Comparison of ENCODE assay signal across 9 cellular contexts in genomic region chr1:15799928-15800835, GRCh38. TPM values are rescaled to one million over a fixed set of nuclear protein-coding genes. Genes with fewer than 3 reads are reported as not detected.
A peak's percentile ranks its signal among the peaks of the same experiment; 100 is the strongest.
DNase-seq lines count a peak whose midpoint lies in the region; ATAC-seq, FAIRE-seq and TF ChIP-seq lines count a peak whose summit lies in the region.
"Had no signal": no experiment of that assay in that cellular context is flagged by ENCODE, and none has a peak within 500 bp of the region (broad histone marks: within the 10 kb centered on the region; RNA-seq: fewer than 3 reads in every experiment).

No MANE protein-coding gene starts in this region.

- no peak for TF ChIP-seq CTCF in H9 (conservative IDR thresholded peaks at IDR 0.05)
- TF ChIP-seq CTCF in MM.1S (IDR thresholded peaks at IDR 0.05; ENCODE audit: low read length): no peak

- no peak overlapping the region for H2BK12ac ChIP-seq in H9 (ENCODE audit: insufficient read length, low read depth, low read length)

- H3K27ac ChIP-seq in H9 (ENCODE audit: insufficient read length, low read depth, low read length): no peak overlapping the region
- peak overlapping the region; percentile 88 to 90 for H3K27ac ChIP-seq in small intestine (ENCODE audit: low read depth in 1 of 2, low read length in 1 of 2)
- H3K27ac ChIP-seq in MM.1S (ENCODE audit: low read length): no peak overlapping the region

- H3K9ac ChIP-seq in H9 (ENCODE audit: extremely low read depth, insufficient read length, low read length) (no peak overlapping the region), MM.1S (ENCODE audit: low read length) (no peak overlapping the region)

- WGBS in H9 (ENCODE audit: extremely low coverage, insufficient read length, low lambda C conversion rate): no CpG with 5 or more reads among the region's 22 CpGs
- 13 to 41% (median 25%) methylated on average over 22 of the region's 22 CpGs for WGBS in small intestine, 3 donors

- H4K20me1 ChIP-seq in H9 (ENCODE audit: control insufficient read depth, insufficient read depth, insufficient read length): no peaks in the 10 kb centered on the region
- H4K20me1 ChIP-seq in MM.1S (ENCODE audit: insufficient read depth, low read length): no peaks in the 10 kb centered on the region

- H3K36me3 ChIP-seq in small intestine (ENCODE audit: control insufficient read depth in 2 of 2, insufficient read depth in 2 of 2, low read length in 2 of 2) (no peaks in the 10 kb centered on the region), MM.1S (replicated peaks; ENCODE audit: insufficient read depth, low read length) (no peaks in the 10 kb centered on the region)

- H3K4me2 ChIP-seq in H9 (ENCODE audit: insufficient read depth, insufficient read length, low read length) (no peak overlapping the region), MM.1S (ENCODE audit: low read depth, low read length) (no peak overlapping the region)

- no peak overlapping the region for H4K8ac ChIP-seq in H9 (replicated peaks; ENCODE audit: insufficient read length, low read depth, low read length)

- H3T11ph ChIP-seq in H9 (ENCODE audit: low read length): no peak overlapping the region

- H3K4me3 ChIP-seq in small intestine (ENCODE audit: low read depth in 1 of 2, low read length in 2 of 2) (peak overlapping the region in 1 of 2 donors; percentile 44), MM.1S (ENCODE audit: low read length) (no peak overlapping the region)

- H3K4me1 Mint-ChIP-seq in H9: peaks cover 20 to 23% of the 10 kb centered on the region in 2 experiments
- H3K4me1 Mint-ChIP-seq in T-helper 2 cell treated with Interferon-gamma antibody and Interleukin-4, amounts not matched to agents 5 μg/mL and 100 μg/mL, for 36 hours (ENCODE audit: low read depth): peaks cover 2% of the 10 kb centered on the region

- H2BK20ac ChIP-seq in H9 (ENCODE audit: low read depth, low read length, poor library complexity, severe bottlenecking): no peak overlapping the region

- DNase-seq in H9 (peak; percentile 79), SHP77 treated with DMSO at 0.1 percent for 48 hours (lab: John Stamatoyannopoulos, UW) (peak; percentile 27), glomerular visceral epithelial cell (ENCODE audit: extremely low spot score) (peak; percentile 98), small intestine (peak; percentile 99), MM.1S (no peak)
- DNase-seq in T-helper 2 cell treated with Interferon-gamma antibody and Interleukin-4, amounts not matched to agents 5 μg/mL and 100 μg/mL, for 36 hours (ENCODE audit: low spot score): no peak

- H2AFZ ChIP-seq in H9 (ENCODE audit: low read length): no peak overlapping the region
- H2AFZ ChIP-seq in MM.1S (ENCODE audit: low read length): no peak overlapping the region

- peak overlapping the region in 2 of 3 experiments; percentile 56 to 78; a peak in 4 of 7 replicates for H3K27ac Mint-ChIP-seq in H9
- no peak overlapping the region for H3K27ac Mint-ChIP-seq in T-helper 2 cell treated with Interferon-gamma antibody and Interleukin-4, amounts not matched to agents 5 μg/mL and 100 μg/mL, for 36 hours
- H3K27ac Mint-ChIP-seq: stimulated activated naive CD8-positive, alpha-beta T cell treated with anti-CD3 and anti-CD28 coated beads, Interleukin-15, Interleukin-2, amounts not matched to agents 100 ng/mL and 50 ng/mL, for 24 hours had no signal

- no peaks in the 10 kb centered on the region for H3F3A ChIP-seq in MM.1S (ENCODE audit: insufficient read depth, low read length)

- no peak overlapping the region for H2BK5ac ChIP-seq in H9 (ENCODE audit: insufficient read length, low read length)

- H3K36me3 Mint-ChIP-seq in H9 (ENCODE audit: insufficient read depth in 1 of 3, low read depth in 3 of 3): no peaks in the 10 kb centered on the region
- H3K36me3 Mint-ChIP-seq in T-helper 2 cell treated with Interferon-gamma antibody and Interleukin-4, amounts not matched to agents 5 μg/mL and 100 μg/mL, for 36 hours (ENCODE audit: low read depth): no peaks in the 10 kb centered on the region

- no peak overlapping the region for H3K56ac ChIP-seq in H9 (ENCODE audit: insufficient read length, low read depth, low read length)

- H3K79me2 ChIP-seq in H9 (ENCODE audit: insufficient read depth, low read length) (no peaks in the 10 kb centered on the region), MM.1S (ENCODE audit: low read length) (no peaks in the 10 kb centered on the region)

- H3K9me2 ChIP-seq in MM.1S (replicated peaks; ENCODE audit: insufficient read depth, low read length): no peaks in the 10 kb centered on the region

- no peaks in the 10 kb centered on the region for H3K9me3 Mint-ChIP-seq in H9
- no peaks in the 10 kb centered on the region for H3K9me3 Mint-ChIP-seq in T-helper 2 cell treated with Interferon-gamma antibody and Interleukin-4, amounts not matched to agents 5 μg/mL and 100 μg/mL, for 36 hours
- H3K9me3 Mint-ChIP-seq: stimulated activated naive CD8-positive, alpha-beta T cell treated with anti-CD3 and anti-CD28 coated beads, Interleukin-15, Interleukin-2, amounts not matched to agents 100 ng/mL and 50 ng/mL, for 24 hours had no signal

- H2BK120ac ChIP-seq in H9 (ENCODE audit: low read depth, low read length, poor library complexity, severe bottlenecking): no peak overlapping the region

- no peak overlapping the region for H3K23ac ChIP-seq in H9 (ENCODE audit: insufficient read length, low read depth, low read length)

- no peaks in the 10 kb centered on the region for H3K23me2 ChIP-seq in H9 (ENCODE audit: insufficient read length, low read depth, low read length, poor library complexity, severe bottlenecking)

- H3K27me3 Mint-ChIP-seq in H9 (ENCODE audit: low read depth): peaks cover 2% of the 10 kb centered on the region; the same call in 1 of the 2 replicates
- peaks cover 3% of the 10 kb centered on the region for H3K27me3 Mint-ChIP-seq in T-helper 2 cell treated with Interferon-gamma antibody and Interleukin-4, amounts not matched to agents 5 μg/mL and 100 μg/mL, for 36 hours (ENCODE audit: low read depth)

- H4K91ac ChIP-seq in H9 (ENCODE audit: insufficient read length, low read depth, low read length): no peak overlapping the region

- H3K14ac ChIP-seq in H9 (ENCODE audit: insufficient read depth, low read length): no peak overlapping the region

- no peak overlapping the region for H4K5ac ChIP-seq in H9 (ENCODE audit: insufficient read length, low read depth, low read length)

- H3K4me3 Mint-ChIP-seq in H9: 0 out of 5 replicates have a peak overlapping the region, but pooled peaks of 1 of the 2 experiments have one; percentile 31
- no peak overlapping the region for H3K4me3 Mint-ChIP-seq in T-helper 2 cell treated with Interferon-gamma antibody and Interleukin-4, amounts not matched to agents 5 μg/mL and 100 μg/mL, for 36 hours
- H3K4me3 Mint-ChIP-seq: stimulated activated naive CD8-positive, alpha-beta T cell treated with anti-CD3 and anti-CD28 coated beads, Interleukin-15, Interleukin-2, amounts not matched to agents 100 ng/mL and 50 ng/mL, for 24 hours had no signal

- H3K9me3 ChIP-seq in H9 (ENCODE audit: control insufficient read depth, low read depth, low read length): no peaks in the 10 kb centered on the region
- no peaks in the 10 kb centered on the region for H3K9me3 ChIP-seq in small intestine (ENCODE audit: control insufficient read depth, low read depth)
- H3K9me3 ChIP-seq in MM.1S (replicated peaks; ENCODE audit: insufficient read depth, low read length): no peaks in the 10 kb centered on the region

- no peak overlapping the region for H2BK15ac ChIP-seq in H9 (ENCODE audit: low read depth, low read length)

- peak overlapping the region; percentile 33 for H3K18ac ChIP-seq in H9 (ENCODE audit: insufficient read length, low read depth, low read length)

- H3K4ac ChIP-seq in H9 (ENCODE audit: low read depth, low read length): no peak overlapping the region

- H3K27me3 ChIP-seq in H9 (ENCODE audit: insufficient read depth, low read length) (no peaks in the 10 kb centered on the region), small intestine (ENCODE audit: control insufficient read depth in 2 of 2, insufficient read depth in 2 of 2, low read length in 2 of 2) (no peaks in the 10 kb centered on the region), MM.1S (replicated peaks; ENCODE audit: insufficient read depth, low read length) (no peaks in the 10 kb centered on the region)

- no peaks in the 10 kb centered on the region for H3K79me1 ChIP-seq in H9 (ENCODE audit: insufficient read depth, low read depth, low read length, poor library complexity, severe bottlenecking)

- H3K4me1 ChIP-seq in H9 (ENCODE audit: insufficient read depth, low read length) (peaks cover 5% of the 10 kb centered on the region; the same call in 1 of the 2 replicates), small intestine (ENCODE audit: control insufficient read depth in 2 of 2, insufficient read depth in 1 of 2, low read depth in 1 of 2, low read length in 1 of 2) (peaks cover 5 to 6% of the 10 kb centered on the region in 2 donors), MM.1S (ENCODE audit: low read length) (no peaks in the 10 kb centered on the region)

- no peak overlapping the region for H2AK5ac ChIP-seq in H9 (ENCODE audit: insufficient read length, low read length)

- ATAC-seq in GM19463 (IDR thresholded peaks at IDR 0.05; ENCODE audit: unreplicated experiment) (no peak), HG03565 (IDR thresholded peaks at IDR 0.05; ENCODE audit: unreplicated experiment) (no peak)

- FAIRE-seq in small intestine (lab: Jason Lieb, UNC): no peak

RNA-seq across cellular contexts. Expression of gene UQCRHL, which starts 7.3 kb away (rescaled TPM):
- total RNA-seq in H9 (2021): 2.0 and 2.6 TPM in 2 replicates
- 1 to 10 TPM; 2.7 to 4.7 (median 3.8) TPM for polyA plus RNA-seq in small intestine

RNA-seq across cellular contexts. Expression of gene FBLIM1, which starts 41.6 kb away (rescaled TPM):
- 64.7 and 66.8 TPM in 2 replicates for total RNA-seq in H9 (2021)
- 100 to 1,000 TPM in 2 of 3 donors, 10 to 100 TPM in 1; 76.2 to 371 (median 218) TPM for polyA plus RNA-seq in small intestine

RNA-seq across cellular contexts. Expression of gene SPEN, which starts 47.3 kb away (rescaled TPM):
- total RNA-seq in H9 (2021): 54.3 and 59.6 TPM in 2 replicates
- 10 to 100 TPM; 12.2 to 19.0 (median 12.7) TPM for polyA plus RNA-seq in small intestine

RNA-seq across cellular contexts. Expression of gene TMEM82, which starts 57.9 kb away (rescaled TPM):
- total RNA-seq in H9 (2021): 1.0 and 1.4 TPM in 2 replicates
- polyA plus RNA-seq in small intestine: 10 to 100 TPM; 27.0 to 61.3 (median 45.9) TPM

Comparison
In these comparisons a context has a peak if more than half of its experiments do, and no peak if none do; other contexts are left out.
1. DNase-seq: peak in H9 (single experiment), SHP77 treated with DMSO at 0.1 percent for 48 hours (single experiment), glomerular visceral epithelial cell (single experiment) and small intestine (single experiment); none in MM.1S (single experiment) and T-helper 2 cell treated with Interferon-gamma antibody and Interleukin-4, amounts not matched to agents 5 μg/mL and 100 μg/mL, for 36 hours (single experiment).
2. H3K27ac ChIP-seq: peak in small intestine (2 of 2); none in H9 (single experiment) and MM.1S (single experiment).